ENCODE assay signal across 10 cellular contexts in genomic region chr3:51642462-51642861, GRCh38. TPM values are rescaled to one million over a fixed set of nuclear protein-coding genes. Genes with fewer than 3 reads are reported as not detected.
A peak's percentile ranks its signal among the peaks of the same experiment; 100 is the strongest.
DNase-seq lines count a peak whose midpoint lies in the region; ATAC-seq and TF ChIP-seq lines count a peak whose summit lies in the region.
"Had no signal": no experiment of that assay in that cellular context is flagged by ENCODE, and none has a peak within 500 bp of the region (broad histone marks: within the 10 kb centered on the region; RNA-seq: fewer than 3 reads in every experiment).

No MANE protein-coding gene starts in this region.

- no peak overlapping the region for H3K4ac ChIP-seq in mesendoderm (ENCODE audit: low read depth, low read length)

- H3K9me3 ChIP-seq in DND-41 (ENCODE audit: insufficient read depth, low read length, severe bottlenecking) (peaks cover 6% of the 10 kb centered on the region), body of pancreas (no peaks in the 10 kb centered on the region)

- H4K20me1 ChIP-seq in DND-41 (ENCODE audit: insufficient read depth, low read length), result no peaks in the 10 kb centered on the region

- no peak overlapping the region for H2AK5ac ChIP-seq in mesendoderm (ENCODE audit: low read length)

- no peak overlapping the region for H2BK5ac ChIP-seq in mesendoderm (ENCODE audit: low read length)

- H3K27me3 ChIP-seq in DND-41 (ENCODE audit: insufficient read depth, low read length, poor library complexity) (no peaks in the 10 kb centered on the region), mesendoderm (ENCODE audit: insufficient read depth, low read length, poor library complexity) (no peaks in the 10 kb centered on the region), body of pancreas (no peaks in the 10 kb centered on the region)

- H3K4me2 ChIP-seq in DND-41 (ENCODE audit: insufficient read depth, low read length) (no peak overlapping the region), mesendoderm (ENCODE audit: low read length) (no peak overlapping the region)

- intact Hi-C loops in body of pancreas (cut with DNase I), result no loop called here

- H3K18ac ChIP-seq in mesendoderm (ENCODE audit: low read length), result no peak overlapping the region

- no peak overlapping the region for H3K23ac ChIP-seq in mesendoderm (ENCODE audit: low read length)

- H3K9ac ChIP-seq in DND-41 (ENCODE audit: low read depth, low read length) (no peak overlapping the region), mesendoderm (ENCODE audit: low read length) (no peak overlapping the region)

- TF ChIP-seq CTCF in DND-41 (IDR thresholded peaks at IDR 0.05; ENCODE audit: borderline replicate concordance, extremely low read depth, low read length, poor library complexity, severe bottlenecking) (peak; percentile 51), body of pancreas (IDR thresholded peaks at IDR 0.05) (peak in 1 of 7 experiments; percentile 12)

- no peak overlapping the region for H3K56ac ChIP-seq in mesendoderm (ENCODE audit: low read length)

- H2BK120ac ChIP-seq in mesendoderm (ENCODE audit: low read depth, low read length), result no peak overlapping the region

- H3K79me2 ChIP-seq in DND-41 (ENCODE audit: insufficient read depth, low read length) (no peaks in the 10 kb centered on the region), mesendoderm (ENCODE audit: control insufficient read depth, insufficient read depth, low read length) (no peaks in the 10 kb centered on the region)

- no peak overlapping the region for H2BK15ac ChIP-seq in mesendoderm (replicated peaks; ENCODE audit: low read depth)

- no peak overlapping the region for H4K5ac ChIP-seq in mesendoderm (ENCODE audit: low read length)

- no peaks in the 10 kb centered on the region for H3K79me1 ChIP-seq in mesendoderm (ENCODE audit: low read length)

- no peak for TF ChIP-seq POLR2A in body of pancreas (IDR thresholded peaks at IDR 0.05)

- DNase-seq in DND-41, result no peak
- peak; percentile 8 for DNase-seq in HT1080 (ENCODE audit: low read depth)
- peak; percentile 10 for DNase-seq in astrocyte of the hippocampus (ENCODE audit: low read depth, low spot score)
- peak; percentile 25 for DNase-seq in mesendoderm
- DNase-seq in body of pancreas, result no peak
- DNase-seq: caudate nucleus, kidney, T1000 had no signal

- ATAC-seq in DND-41 (ENCODE audit: insufficient read depth, low read depth), result peak; percentile 54; the same call in 1 of the 3 replicates
- ATAC-seq in HG03378 (IDR thresholded peaks at IDR 0.05; ENCODE audit: unreplicated experiment), result no peak
- no peak for ATAC-seq in HG02973 (IDR thresholded peaks at IDR 0.05; ENCODE audit: unreplicated experiment)
- ATAC-seq in body of pancreas, result no peak

- no peak overlapping the region for H3K27ac ChIP-seq in DND-41 (ENCODE audit: low read length)
- H3K27ac ChIP-seq in mesendoderm (ENCODE audit: low read depth, low read length), result no peak overlapping the region
- H3K27ac ChIP-seq in body of pancreas, result no peak overlapping the region

- no peak overlapping the region for H4K8ac ChIP-seq in mesendoderm (ENCODE audit: low read depth, low read length)

- peaks cover 94% of the 10 kb centered on the region for H3K36me3 ChIP-seq in DND-41 (ENCODE audit: insufficient read depth, low read length)
- H3K36me3 ChIP-seq in mesendoderm (ENCODE audit: control insufficient read depth, insufficient read depth, low read length), result peaks cover 11% of the 10 kb centered on the region
- peaks cover 12 to 42% of the 10 kb centered on the region in 2 donors for H3K36me3 ChIP-seq in body of pancreas (replicated peaks in 1 of 2; ENCODE audit: insufficient read depth in 1 of 2, low read depth in 2 of 2)

- no peak overlapping the region for H2AFZ ChIP-seq in DND-41 (ENCODE audit: low read depth, low read length)

- no CpG with 5 or more reads among the region's 2 CpGs for WGBS in mesendoderm (ENCODE audit: extremely low coverage, insufficient coverage, low lambda C conversion rate)
- WGBS in body of pancreas, 2 donors, result 38 to 44% methylated on average over 2 of the region's 2 CpGs

- H3K4me1 ChIP-seq in DND-41 (ENCODE audit: insufficient read depth, low read length) (no peaks in the 10 kb centered on the region), mesendoderm (ENCODE audit: control insufficient read depth, low read depth, low read length) (no peaks in the 10 kb centered on the region), body of pancreas (no peaks in the 10 kb centered on the region)

- H3K4me3 ChIP-seq in DND-41 (ENCODE audit: low read depth in 1 of 2, low read length in 2 of 2) (no peak overlapping the region), mesendoderm (ENCODE audit: low read length) (no peak overlapping the region), body of pancreas (no peak overlapping the region)

RNA-seq across cellular contexts. Expression of gene TEX264, which starts 28.6 kb away (rescaled TPM):
- 76.6 and 84.8 TPM in 2 replicates for total RNA-seq in HT1080 (2014; rRNA removed; shearing (Covaris generic))
- polyA plus RNA-seq in HT1080 (2015; cell fraction: cytosol; rRNA removed), result 48.7 and 59.2 TPM in 2 replicates
- 36.2 and 36.5 TPM in 2 replicates for polyA plus RNA-seq in HT1080 (2015; cell fraction: nucleus; rRNA removed)
- 7.8 TPM for polyA plus RNA-seq in mesendoderm (2013, experiment 1 of 2)
- polyA plus RNA-seq in mesendoderm (2013, experiment 2 of 2), result 6.9 TPM
- total RNA-seq in body of pancreas, result 10 to 100 TPM; 41.2 to 44.1 TPM

Comparison
In these comparisons a context has a peak if more than half of its experiments do, and no peak if none do; other contexts are left out.
1. DNase-seq: peak in HT1080 (single experiment), astrocyte of the hippocampus (single experiment) and mesendoderm (single experiment); none in DND-41 (single experiment) and body of pancreas (0 of 4).